ENCODE assay signal across 1 cellular context in the genomic region with DNA sequence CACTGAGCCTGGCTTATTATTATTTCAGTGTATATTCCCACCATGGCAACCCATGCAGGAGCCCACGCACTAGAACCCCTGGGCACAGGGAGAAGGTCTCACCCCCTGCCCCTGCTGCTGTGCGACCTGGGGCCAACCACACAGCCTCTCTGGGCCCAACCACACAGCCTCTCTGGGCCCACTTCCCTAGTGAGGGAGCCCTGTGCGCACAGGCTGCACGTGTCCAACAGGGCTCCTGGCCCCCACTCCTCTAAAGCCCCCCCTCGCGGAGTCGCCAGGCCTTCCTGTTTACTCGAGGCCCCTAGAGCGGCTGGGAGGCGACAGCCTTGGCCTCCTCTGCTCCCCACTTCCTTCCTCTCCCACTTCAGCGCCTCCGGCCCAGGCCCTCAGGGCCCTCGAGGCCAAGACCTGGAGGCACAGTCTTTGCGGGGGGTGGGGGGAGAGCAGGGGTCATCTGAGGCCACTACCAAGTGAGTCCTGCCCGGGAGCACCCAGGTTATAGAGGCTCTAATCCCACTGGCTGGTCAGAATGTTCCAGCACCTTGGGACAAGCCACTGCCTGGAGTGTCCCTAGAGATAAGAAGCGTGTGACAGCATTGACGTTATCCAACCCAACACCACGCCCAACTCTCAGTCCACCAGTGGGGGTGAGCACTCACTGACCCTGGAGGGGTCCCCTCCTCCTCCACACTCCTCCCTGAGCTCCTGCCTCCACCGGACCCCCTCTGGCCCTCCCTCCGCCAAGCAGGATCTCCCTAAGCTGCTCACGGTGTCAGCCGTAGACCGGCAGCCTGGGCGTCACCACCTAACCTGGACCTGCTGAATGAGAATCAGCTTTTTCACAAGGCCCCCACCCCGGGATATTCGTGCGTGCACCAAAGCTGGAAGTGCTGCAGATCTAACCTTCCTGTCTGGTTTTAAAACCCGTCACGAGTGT.
TF ChIP-seq lines count a peak whose summit lies in the region.

No MANE protein-coding gene starts in this region.

TF ChIP-seq in IMR-90, 13 proteins besides CTCF, POLR2A, EP300 and RAD21:
- no peak for TF ChIP-seq SMC3 (IDR thresholded peaks at IDR 0.05; ENCODE audit: low read depth, low read length)
- TF ChIP-seq, protein P1, sequence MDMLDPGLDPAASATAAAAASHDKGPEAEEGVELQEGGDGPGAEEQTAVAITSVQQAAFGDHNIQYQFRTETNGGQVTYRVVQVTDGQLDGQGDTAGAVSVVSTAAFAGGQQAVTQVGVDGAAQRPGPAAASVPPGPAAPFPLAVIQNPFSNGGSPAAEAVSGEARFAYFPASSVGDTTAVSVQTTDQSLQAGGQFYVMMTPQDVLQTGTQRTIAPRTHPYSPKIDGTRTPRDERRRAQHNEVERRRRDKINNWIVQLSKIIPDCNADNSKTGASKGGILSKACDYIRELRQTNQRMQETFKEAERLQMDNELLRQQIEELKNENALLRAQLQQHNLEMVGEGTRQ (IDR thresholded peaks at IDR 0.05; ENCODE audit: low read depth, low read length) = no peak
- TF ChIP-seq, protein P2, sequence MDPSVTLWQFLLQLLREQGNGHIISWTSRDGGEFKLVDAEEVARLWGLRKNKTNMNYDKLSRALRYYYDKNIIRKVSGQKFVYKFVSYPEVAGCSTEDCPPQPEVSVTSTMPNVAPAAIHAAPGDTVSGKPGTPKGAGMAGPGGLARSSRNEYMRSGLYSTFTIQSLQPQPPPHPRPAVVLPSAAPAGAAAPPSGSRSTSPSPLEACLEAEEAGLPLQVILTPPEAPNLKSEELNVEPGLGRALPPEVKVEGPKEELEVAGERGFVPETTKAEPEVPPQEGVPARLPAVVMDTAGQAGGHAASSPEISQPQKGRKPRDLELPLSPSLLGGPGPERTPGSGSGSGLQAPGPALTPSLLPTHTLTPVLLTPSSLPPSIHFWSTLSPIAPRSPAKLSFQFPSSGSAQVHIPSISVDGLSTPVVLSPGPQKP (IDR thresholded peaks at IDR 0.05; ENCODE audit: borderline replicate concordance, low read depth, low read length) = no peak
- TF ChIP-seq BHLHE40 (IDR thresholded peaks at IDR 0.05; ENCODE audit: low read depth, low read length) = no peak
- TF ChIP-seq MAZ (IDR thresholded peaks at IDR 0.05; ENCODE audit: borderline replicate concordance, low read depth, low read length) = no peak
- TF ChIP-seq NFE2L2 (IDR thresholded peaks at IDR 0.05; ENCODE audit: low read depth, low read length) = no peak
- TF ChIP-seq FOS (IDR thresholded peaks at IDR 0.05; ENCODE audit: low read depth, low read length) = no peak
- no peak for TF ChIP-seq CHD1 (IDR thresholded peaks at IDR 0.05; ENCODE audit: low read depth, low read length)
- TF ChIP-seq RFX5 (IDR thresholded peaks at IDR 0.05; ENCODE audit: low read depth, low read length) = no peak
- no peak for TF ChIP-seq MXI1 (IDR thresholded peaks at IDR 0.05; ENCODE audit: borderline replicate concordance, low read depth, low read length)
- no peak for TF ChIP-seq MAFK (IDR thresholded peaks at IDR 0.05; ENCODE audit: low read depth, low read length)
- TF ChIP-seq CEBPB (IDR thresholded peaks at IDR 0.05; ENCODE audit: low read depth, low read length) = no peak
- TF ChIP-seq RCOR1 (IDR thresholded peaks at IDR 0.05; ENCODE audit: insufficient replicate concordance, low read length) = no peak
